In the genomic region with DNA sequence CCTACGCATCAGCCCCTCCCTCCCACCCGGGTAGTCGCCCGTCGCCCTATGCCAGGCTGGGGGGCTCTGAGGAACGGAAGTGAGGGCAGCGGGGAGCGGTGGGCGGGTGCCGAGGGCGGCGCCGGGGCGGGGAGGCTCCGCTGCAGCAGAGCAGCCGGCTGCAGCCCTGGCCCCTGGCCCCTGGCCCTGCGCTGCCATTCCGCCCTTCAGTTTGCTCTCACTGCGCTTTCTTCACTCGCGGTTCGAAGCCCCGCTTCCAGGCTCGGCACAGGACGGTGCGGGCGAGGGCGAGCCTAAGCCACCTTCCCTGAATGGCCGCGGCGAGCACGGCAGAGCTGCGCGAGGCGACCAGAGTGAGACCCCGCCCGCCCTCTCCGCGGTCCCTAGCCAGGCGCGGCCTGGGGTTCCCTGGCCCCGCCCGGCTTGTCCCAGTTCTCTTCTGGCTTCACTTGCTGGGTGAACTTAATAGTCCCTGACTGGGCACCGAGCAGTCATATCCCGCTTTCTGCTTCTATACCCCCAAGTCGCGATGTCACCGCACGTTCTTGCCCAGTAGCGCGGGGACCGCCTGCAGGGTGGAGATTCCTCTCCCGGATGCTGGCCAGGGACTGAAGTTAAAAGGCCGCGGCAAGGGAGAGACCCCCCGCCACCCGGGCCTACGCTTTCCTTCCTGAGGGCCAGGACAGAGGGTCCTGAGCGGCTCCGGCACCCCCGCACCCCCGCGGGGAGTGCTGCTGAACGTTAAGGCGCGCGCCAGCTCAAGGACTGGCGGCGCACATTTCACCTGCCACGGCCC, we compare ENCODE assay signal across 8 cellular contexts. TPM values are rescaled to one million over a fixed set of nuclear protein-coding genes. Genes with fewer than 3 reads are reported as not detected.
DNase-seq lines count a peak whose midpoint lies in the region; ATAC-seq and TF ChIP-seq lines count a peak whose summit lies in the region.

No MANE protein-coding gene starts in this region.

- no peak overlapping the region for H3K27ac Mint-ChIP-seq in T-helper 1 cell treated with Interleukin-12 subunit alpha and Interleukin-12 subunit beta and Interleukin-4 antibody, amounts not matched to agents 30 μg/mL and 1 μg/mL, for 36 hours

- H4K20me1 ChIP-seq in BLaER1 treated with 17β-estradiol and CSF1 and Interleukin-3, amounts not matched to agents 10 nM and 100 nM = peaks cover 0 to 32% (median 0%) of the 10 kb centered on the region in 11 experiments; a peak in 9 of 22 replicates
- no peaks in the 10 kb centered on the region for H4K20me1 ChIP-seq in neural cell (ENCODE audit: insufficient read depth)

- H3K36me3 ChIP-seq in BLaER1 treated with 17β-estradiol and CSF1 and Interleukin-3, amounts not matched to agents 10 nM and 100 nM = peaks cover 0 to 29% (median 13%) of the 10 kb centered on the region in 11 experiments; a peak in 11 of 22 replicates
- H3K36me3 ChIP-seq in neural cell (ENCODE audit: insufficient read depth, low read length) = peaks cover 2% of the 10 kb centered on the region

- H3K9ac ChIP-seq in BLaER1 treated with 17β-estradiol and CSF1 and Interleukin-3, amounts not matched to agents 10 nM and 100 nM = peak overlapping the region; percentile 23 to 87 (median 66); a peak in 21 of 22 replicates
- peak overlapping the region; percentile 89 for H3K9ac ChIP-seq in neural cell (ENCODE audit: low read length)

- no peak for TF ChIP-seq EP300 in neural cell (conservative IDR thresholded peaks at IDR 0.05; ENCODE audit: poor library complexity, severe bottlenecking)

- TF ChIP-seq RAD21 in neural cell (conservative IDR thresholded peaks at IDR 0.05) = no peak

- peaks cover 43% of the 10 kb centered on the region for H3K79me2 ChIP-seq in neural cell (replicated peaks; ENCODE audit: insufficient read depth, low read length)

- peak overlapping the region; percentile 31 for H2AFZ ChIP-seq in neural cell (ENCODE audit: low read depth, low read length)

- peaks cover 27 to 32% (median 30%) of the 10 kb centered on the region in 11 experiments for H3K9me3 ChIP-seq in BLaER1 treated with 17β-estradiol and CSF1 and Interleukin-3, amounts not matched to agents 10 nM and 100 nM (replicated peaks in 1 of 11)
- peaks cover 15% of the 10 kb centered on the region for H3K9me3 ChIP-seq in neural cell (ENCODE audit: low read length)

- peak overlapping the region; percentile 79 for H3K4me3 Mint-ChIP-seq in T-helper 1 cell treated with Interleukin-12 subunit alpha and Interleukin-12 subunit beta and Interleukin-4 antibody, amounts not matched to agents 30 μg/mL and 1 μg/mL, for 36 hours

- peaks cover 10 to 26% (median 18%) of the 10 kb centered on the region in 10 experiments for H3K4me1 ChIP-seq in BLaER1 treated with 17β-estradiol and CSF1 and Interleukin-3, amounts not matched to agents 10 nM and 100 nM

- H3K27me3 ChIP-seq in BLaER1 treated with 17β-estradiol and CSF1 and Interleukin-3, amounts not matched to agents 10 nM and 100 nM = peaks cover 10 to 76% (median 73%) of the 10 kb centered on the region in 11 experiments; a peak in 20 of 22 replicates
- peaks cover 5% of the 10 kb centered on the region for H3K27me3 ChIP-seq in neural cell (ENCODE audit: insufficient read depth, low read depth, low read length)

- H3K9me3 Mint-ChIP-seq in T-helper 1 cell treated with Interleukin-12 subunit alpha and Interleukin-12 subunit beta and Interleukin-4 antibody, amounts not matched to agents 30 μg/mL and 1 μg/mL, for 36 hours = peaks cover 6% of the 10 kb centered on the region

- H3F3A ChIP-seq in neural cell (ENCODE audit: insufficient read depth, low read length, poor library complexity, severe bottlenecking) = peaks cover 9% of the 10 kb centered on the region

- peaks cover 2% of the 10 kb centered on the region for H3K36me3 Mint-ChIP-seq in T-helper 1 cell treated with Interleukin-12 subunit alpha and Interleukin-12 subunit beta and Interleukin-4 antibody, amounts not matched to agents 30 μg/mL and 1 μg/mL, for 36 hours (ENCODE audit: low read depth)

- peak overlapping the region in 4 of 11 experiments; percentile 43 to 86 (median 54); a peak in 8 of 22 replicates for H3K27ac ChIP-seq in BLaER1 treated with 17β-estradiol and CSF1 and Interleukin-3, amounts not matched to agents 10 nM and 100 nM
- H3K27ac ChIP-seq in neural cell (ENCODE audit: low read length) = no peak overlapping the region

- H3K27me3 Mint-ChIP-seq in T-helper 1 cell treated with Interleukin-12 subunit alpha and Interleukin-12 subunit beta and Interleukin-4 antibody, amounts not matched to agents 30 μg/mL and 1 μg/mL, for 36 hours (ENCODE audit: low read depth) = peaks cover 65% of the 10 kb centered on the region

- peaks cover 11% of the 10 kb centered on the region for H3K4me1 Mint-ChIP-seq in T-helper 1 cell treated with Interleukin-12 subunit alpha and Interleukin-12 subunit beta and Interleukin-4 antibody, amounts not matched to agents 30 μg/mL and 1 μg/mL, for 36 hours (ENCODE audit: low read depth)

- peak overlapping the region; percentile 73 to 97 (median 86) for H3K4me3 ChIP-seq in BLaER1 treated with 17β-estradiol and CSF1 and Interleukin-3, amounts not matched to agents 10 nM and 100 nM
- H3K4me3 ChIP-seq in neural cell (ENCODE audit: low read length) = peak overlapping the region; percentile 85

- peak overlapping the region; percentile 86 to 100 (median 99) for H3K4me2 ChIP-seq in BLaER1 treated with 17β-estradiol and CSF1 and Interleukin-3, amounts not matched to agents 10 nM and 100 nM
- H3K4me2 ChIP-seq in neural cell (ENCODE audit: low read length) = peak overlapping the region; percentile 78

- DNase-seq in UCSD-AML1 (lab: John Stamatoyannopoulos, UW; ENCODE audit: unreplicated experiment) = no peak
- no peak for DNase-seq in COLO829 (ENCODE audit: low spot score)

- TF ChIP-seq CTCF in neural cell (IDR thresholded peaks at IDR 0.05; ENCODE audit: poor library complexity, severe bottlenecking) = no peak

- no peaks in the 10 kb centered on the region for H3K9me2 ChIP-seq in neural cell (ENCODE audit: insufficient read depth, low read length)

- ATAC-seq in GM19043 (IDR thresholded peaks at IDR 0.05; ENCODE audit: low read depth, unreplicated experiment) (peak; percentile 38), HG03139 (IDR thresholded peaks at IDR 0.05; ENCODE audit: unreplicated experiment) (peak; percentile 42), esophagus mucosa (peak; percentile 64)

TF ChIP-seq in neural cell, 6 proteins besides CTCF, POLR2A, EP300 and RAD21:
- TF ChIP-seq MXI1 (conservative IDR thresholded peaks at IDR 0.05; ENCODE audit: poor library complexity, severe bottlenecking) (peak; percentile 27), TAF1 (IDR thresholded peaks at IDR 0.05; ENCODE audit: low read depth) (no peak)

RNA-seq across cellular contexts. Expression of a gene that starts 0.6 kb away (rescaled TPM):
- total RNA-seq in esophagus mucosa = 1.2 TPM
- 105 and 122 TPM in 2 replicates for polyA plus RNA-seq in neural cell
- 149 and 153 TPM in 2 replicates for polyA minus RNA-seq in neural cell
